ENCODE assay signal across 15 cellular contexts in genomic region chr7:128362670-128363069, GRCh38. TPM values are rescaled to one million over a fixed set of nuclear protein-coding genes. Genes with fewer than 3 reads are reported as not detected.
DNase-seq lines count a peak whose midpoint lies in the region; TF ChIP-seq lines count a peak whose summit lies in the region.
"Had no signal": no experiment of that assay in that cellular context is flagged by ENCODE, and none has a peak within 500 bp of the region (broad histone marks: within the 10 kb centered on the region; RNA-seq: fewer than 3 reads in every experiment).

No MANE protein-coding gene starts in this region.

- no peaks in the 10 kb centered on the region for H3K9me3 Mint-ChIP-seq in activated naive CD4-positive, alpha-beta T cell treated with anti-CD3 and anti-CD28 coated beads, Interleukin-2, amount 50 U/mL, for 24 hours
- H3K9me3 Mint-ChIP-seq in T-helper 2 cell treated with Interferon-gamma antibody and Interleukin-4, amounts not matched to agents 5 μg/mL and 100 μg/mL, for 36 hours, result no peaks in the 10 kb centered on the region
- peaks cover 5% of the 10 kb centered on the region for H3K9me3 Mint-ChIP-seq in glutamatergic neuron (ENCODE audit: unreplicated experiment)

- DNase-seq in activated naive CD4-positive, alpha-beta T cell treated with anti-CD3 and anti-CD28 coated beads, Interleukin-2, amount 50 U/mL, for 16 hours, result no peak
- DNase-seq in T-helper 2 cell treated with Interferon-gamma antibody and Interleukin-4, amounts not matched to agents 5 μg/mL and 100 μg/mL, for 36 hours (ENCODE audit: low spot score), result no peak
- DNase-seq in glutamatergic neuron (no peak), DMS79 treated with DMSO at 0.1 percent for 48 hours (lab: John Stamatoyannopoulos, UW) (no peak), ureter (ENCODE audit: low spot score) (no peak), COLO668 (lab: John Stamatoyannopoulos, UW; ENCODE audit: unreplicated experiment) (no peak), medulla oblongata (ENCODE audit: extremely low spot score) (no peak)
- DNase-seq: activated CD8-positive, alpha-beta memory T cell treated with anti-CD3 and anti-CD28 coated beads for 24 hours; midbrain; NCI-H187 treated with DMSO at 0.1 percent for 48 hours; NK-92 treated with Interleukin-12 subunit alpha and Interleukin-12 subunit beta, amount 100 ng/mL, for 24 hours; upper lobe of left lung had no signal

- peaks cover 23% of the 10 kb centered on the region for H3K4me1 Mint-ChIP-seq in activated naive CD4-positive, alpha-beta T cell treated with anti-CD3 and anti-CD28 coated beads, Interleukin-2, amount 50 U/mL, for 24 hours
- peaks cover 15% of the 10 kb centered on the region for H3K4me1 Mint-ChIP-seq in T-helper 2 cell treated with Interferon-gamma antibody and Interleukin-4, amounts not matched to agents 5 μg/mL and 100 μg/mL, for 36 hours (ENCODE audit: low read depth)
- H3K4me1 Mint-ChIP-seq in glutamatergic neuron (ENCODE audit: low read depth, unreplicated experiment), result peaks cover 16% of the 10 kb centered on the region

- H3K27ac Mint-ChIP-seq in activated naive CD4-positive, alpha-beta T cell treated with anti-CD3 and anti-CD28 coated beads, Interleukin-2, amount 50 U/mL, for 24 hours, result peak overlapping the region; percentile 37
- no peak overlapping the region for H3K27ac Mint-ChIP-seq in T-helper 2 cell treated with Interferon-gamma antibody and Interleukin-4, amounts not matched to agents 5 μg/mL and 100 μg/mL, for 36 hours
- no peak overlapping the region for H3K27ac Mint-ChIP-seq in glutamatergic neuron (ENCODE audit: unreplicated experiment)

- H3K4me3 Mint-ChIP-seq in activated naive CD4-positive, alpha-beta T cell treated with anti-CD3 and anti-CD28 coated beads, Interleukin-2, amount 50 U/mL, for 24 hours, result peak overlapping the region; percentile 81
- peak overlapping the region; percentile 7 for H3K4me3 Mint-ChIP-seq in T-helper 2 cell treated with Interferon-gamma antibody and Interleukin-4, amounts not matched to agents 5 μg/mL and 100 μg/mL, for 36 hours
- peak overlapping the region; percentile 86 for H3K4me3 Mint-ChIP-seq in glutamatergic neuron (ENCODE audit: unreplicated experiment)

- H3K27me3 Mint-ChIP-seq in activated naive CD4-positive, alpha-beta T cell treated with anti-CD3 and anti-CD28 coated beads, Interleukin-2, amount 50 U/mL, for 24 hours, result peaks cover 25% of the 10 kb centered on the region
- H3K27me3 Mint-ChIP-seq in T-helper 2 cell treated with Interferon-gamma antibody and Interleukin-4, amounts not matched to agents 5 μg/mL and 100 μg/mL, for 36 hours (ENCODE audit: low read depth), result peaks cover 84% of the 10 kb centered on the region
- H3K27me3 Mint-ChIP-seq in glutamatergic neuron (ENCODE audit: unreplicated experiment), result peaks cover 30% of the 10 kb centered on the region

- TF ChIP-seq CTCF in glutamatergic neuron (IDR thresholded peaks at IDR 0.05; ENCODE audit: partially characterized antibody, unreplicated experiment), result no peak

- no peaks in the 10 kb centered on the region for H3K36me3 Mint-ChIP-seq in activated naive CD4-positive, alpha-beta T cell treated with anti-CD3 and anti-CD28 coated beads, Interleukin-2, amount 50 U/mL, for 24 hours
- no peaks in the 10 kb centered on the region for H3K36me3 Mint-ChIP-seq in T-helper 2 cell treated with Interferon-gamma antibody and Interleukin-4, amounts not matched to agents 5 μg/mL and 100 μg/mL, for 36 hours (ENCODE audit: low read depth)
- H3K36me3 Mint-ChIP-seq in glutamatergic neuron (ENCODE audit: unreplicated experiment), result peaks cover 6% of the 10 kb centered on the region

RNA-seq across cellular contexts. Expression of gene PRRT4, which starts 1.2 kb away (rescaled TPM):
- total RNA-seq in glutamatergic neuron (ENCODE audit: unreplicated experiment) (not detected), ureter (0.49 TPM)
- total RNA-seq: endothelial cell of umbilical vein, HT-29 had no signal

RNA-seq across cellular contexts. Expression of gene RBM28, which starts 19.0 kb away (rescaled TPM):
- total RNA-seq in glutamatergic neuron (ENCODE audit: unreplicated experiment), result 53.2 TPM
- total RNA-seq in ureter, result 48.8 TPM

RNA-seq across cellular contexts. Expression of gene IMPDH1, which starts 47.1 kb away (rescaled TPM):
- 81.7 TPM for total RNA-seq in glutamatergic neuron (ENCODE audit: unreplicated experiment)
- 40.2 TPM for total RNA-seq in ureter

Comparison
In these comparisons a context has a peak if more than half of its experiments do, and no peak if none do; other contexts are left out.
1. H3K4me3 Mint-ChIP-seq: peak in every context shown above with its lines; median percentile 86 in glutamatergic neuron; 81 in activated naive CD4-positive, alpha-beta T cell treated with anti-CD3 and anti-CD28 coated beads, Interleukin-2, amount 50 U/mL, for 24 hours; 7 in T-helper 2 cell treated with Interferon-gamma antibody and Interleukin-4, amounts not matched to agents 5 μg/mL and 100 μg/mL, for 36 hours.